16 cellular contexts compared by ENCODE assay signal in the genomic region with DNA sequence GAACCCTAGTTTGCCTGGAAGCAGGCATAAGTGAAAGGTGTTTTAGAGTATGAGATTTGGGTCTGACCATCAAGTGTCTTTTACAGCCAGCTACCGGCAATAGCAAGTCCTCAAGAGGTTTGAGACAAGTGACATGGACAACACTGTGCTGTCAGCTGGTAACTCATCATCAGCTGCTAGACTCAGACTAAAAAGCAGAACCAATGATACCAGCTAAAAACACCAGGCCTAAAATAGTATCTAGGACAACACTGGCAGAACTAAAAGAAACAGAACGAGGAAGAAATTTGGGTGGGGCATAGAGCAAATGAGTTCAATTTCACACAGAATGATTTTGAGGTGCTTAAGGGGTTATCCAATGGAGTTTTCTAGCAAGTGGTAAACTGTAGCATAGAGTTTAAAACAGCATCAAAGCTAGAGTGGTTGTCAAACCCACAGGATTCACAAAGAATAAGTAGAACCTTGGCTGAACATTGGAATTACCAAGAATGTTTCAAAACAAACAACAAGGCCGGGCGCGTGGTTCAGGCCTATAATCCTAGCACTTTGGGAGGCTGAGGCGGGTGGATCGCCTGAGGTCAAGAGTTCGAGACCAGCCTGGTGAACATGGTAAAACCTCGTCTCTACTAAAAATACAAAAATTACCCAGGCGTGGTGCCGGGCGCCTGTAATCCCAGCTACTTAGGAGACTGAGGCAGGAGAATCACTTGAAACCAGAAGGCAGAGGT. TPM values are rescaled to one million over a fixed set of nuclear protein-coding genes. Genes with fewer than 3 reads are reported as not detected.
DNase-seq lines count a peak whose midpoint lies in the region; ATAC-seq and TF ChIP-seq lines count a peak whose summit lies in the region.
"Had no signal": no experiment of that assay in that cellular context is flagged by ENCODE, and none has a peak within 500 bp of the region (broad histone marks: within the 10 kb centered on the region; RNA-seq: fewer than 3 reads in every experiment).

No MANE protein-coding gene starts in this region.

- peaks cover 12 to 29% of the 10 kb centered on the region in 2 donors for H3K36me3 Mint-ChIP-seq in activated T-cell treated with anti-CD3 and anti-CD28 coated beads, Interleukin-2, amount 50 U/mL, for 72 hours (ENCODE audit: insufficient read depth in 2 of 2)
- H3K36me3 Mint-ChIP-seq in activated T-cell treated with anti-CD3 and anti-CD28 coated beads, Interleukin-2, amount 50 U/mL, for 24 hours (ENCODE audit: low read depth) = peaks cover 68% of the 10 kb centered on the region
- peaks cover 4 to 43% (median 10%) of the 10 kb centered on the region in 3 donors for H3K36me3 Mint-ChIP-seq in naive thymus-derived CD8-positive, alpha-beta T cell

- H3K27ac Mint-ChIP-seq in activated T-cell treated with anti-CD3 and anti-CD28 coated beads, Interleukin-2, amount 50 U/mL, for 72 hours = peak overlapping the region; percentile 26
- H3K27ac Mint-ChIP-seq in activated T-cell treated with anti-CD3 and anti-CD28 coated beads, Interleukin-2, amount 50 U/mL, for 24 hours = no peak overlapping the region
- peak overlapping the region in 5 of 10 donors; percentile 19 to 79 (median 49) for H3K27ac Mint-ChIP-seq in naive thymus-derived CD8-positive, alpha-beta T cell

- H3K4me3 ChIP-seq in left ventricle myocardium inferior (peak overlapping the region; percentile 11), thyroid gland (replicated peaks in 1 of 3) (no peak overlapping the region)
- H3K4me3 ChIP-seq: A549 had no signal

- H3K4me1 ChIP-seq in left ventricle myocardium inferior (peaks cover 60% of the 10 kb centered on the region), thyroid gland (peaks cover 15 to 41% of the 10 kb centered on the region in 2 donors)

- no peaks in the 10 kb centered on the region for H3K27me3 ChIP-seq in left ventricle myocardium inferior (ENCODE audit: low read depth)
- no peaks in the 10 kb centered on the region for H3K27me3 ChIP-seq in thyroid gland

- H3K4me1 Mint-ChIP-seq in activated T-cell treated with anti-CD3 and anti-CD28 coated beads, Interleukin-2, amount 50 U/mL, for 72 hours (ENCODE audit: low read depth) = peaks cover 47% of the 10 kb centered on the region
- peaks cover 36% of the 10 kb centered on the region for H3K4me1 Mint-ChIP-seq in activated T-cell treated with anti-CD3 and anti-CD28 coated beads, Interleukin-2, amount 50 U/mL, for 24 hours (ENCODE audit: low read depth)
- peaks cover 27 to 52% (median 42%) of the 10 kb centered on the region in 4 donors for H3K4me1 Mint-ChIP-seq in naive thymus-derived CD8-positive, alpha-beta T cell

- 60 to 73% methylated on average over 12 of the region's 12 CpGs for WGBS in thyroid gland, 2 donors

- POLR2A ChIA-PET in naive thymus-derived CD8-positive, alpha-beta T cell (lab: Charles Lee) = interaction anchor here (0.5 to 0.6 kb wide), 2 partner anchors 18 to 630 kb away, joined by 3 to 6 read pairs; no protein-coding TSS in a partner anchor

- no peak overlapping the region for H3K4me3 Mint-ChIP-seq in activated T-cell treated with anti-CD3 and anti-CD28 coated beads, Interleukin-2, amount 50 U/mL, for 72 hours
- no peak overlapping the region for H3K4me3 Mint-ChIP-seq in activated T-cell treated with anti-CD3 and anti-CD28 coated beads, Interleukin-2, amount 50 U/mL, for 24 hours
- H3K4me3 Mint-ChIP-seq in naive thymus-derived CD8-positive, alpha-beta T cell = peak overlapping the region in 2 of 10 donors; percentile 36 to 69
- H3K4me3 Mint-ChIP-seq: activated CD8-positive, alpha-beta memory T cell treated with anti-CD3 and anti-CD28 coated beads, Interleukin-2, amount 10 ng/mL, durations not matched to agents 7 days and 5 days had no signal

- TF ChIP-seq CTCF in left ventricle myocardium inferior (IDR thresholded peaks at IDR 0.05; ENCODE audit: borderline replicate concordance) (no peak), thyroid gland (IDR thresholded peaks at IDR 0.05) (no peak)

- in situ Hi-C loops in G401 (cut with HindIII; ENCODE audit: low sequenced_read_pairs) = no loop called here

- intact Hi-C loops in left ventricle myocardium inferior (cut with micrococcal nuclease) (no loop called here), thyroid gland (cut with DNase I) (no loop called here)

- no peaks in the 10 kb centered on the region for H3K9me3 ChIP-seq in left ventricle myocardium inferior (replicated peaks)
- no peaks in the 10 kb centered on the region for H3K9me3 ChIP-seq in thyroid gland
- H3K9me3 ChIP-seq: A549 had no signal

- H3K27ac ChIP-seq in left ventricle myocardium inferior (replicated peaks) (peak overlapping the region; percentile 93), thyroid gland (peak overlapping the region; percentile 61 to 80 (median 72))
- H3K27ac ChIP-seq: A549 had no signal

- ATAC-seq in activated T-cell treated with anti-CD3 and anti-CD28 coated beads, Interleukin-2, amount 50 U/mL, for 72 hours (replicated peaks in 1 of 2) = no peak
- ATAC-seq in naive thymus-derived CD8-positive, alpha-beta T cell = no peak
- ATAC-seq: A549; activated CD8-positive, alpha-beta memory T cell treated with anti-CD3 and anti-CD28 coated beads, Interleukin-2, amount 10 ng/mL, durations not matched to agents 7 days and 5 days had no signal

- H3K36me3 ChIP-seq in left ventricle myocardium inferior = peaks cover 40% of the 10 kb centered on the region
- peaks cover 7 to 19% of the 10 kb centered on the region in 2 donors for H3K36me3 ChIP-seq in thyroid gland

- H3K9me3 Mint-ChIP-seq in activated T-cell treated with anti-CD3 and anti-CD28 coated beads, Interleukin-2, amount 50 U/mL, for 72 hours = peaks cover 0 to 1% of the 10 kb centered on the region in 2 donors
- H3K9me3 Mint-ChIP-seq in activated T-cell treated with anti-CD3 and anti-CD28 coated beads, Interleukin-2, amount 50 U/mL, for 24 hours = no peaks in the 10 kb centered on the region
- H3K9me3 Mint-ChIP-seq in naive thymus-derived CD8-positive, alpha-beta T cell = no peaks in the 10 kb centered on the region

- no peaks in the 10 kb centered on the region for H3K27me3 Mint-ChIP-seq in activated T-cell treated with anti-CD3 and anti-CD28 coated beads, Interleukin-2, amount 50 U/mL, for 72 hours (ENCODE audit: low read depth)
- no peaks in the 10 kb centered on the region for H3K27me3 Mint-ChIP-seq in activated T-cell treated with anti-CD3 and anti-CD28 coated beads, Interleukin-2, amount 50 U/mL, for 24 hours
- H3K27me3 Mint-ChIP-seq in naive thymus-derived CD8-positive, alpha-beta T cell = no peaks in the 10 kb centered on the region
- H3K27me3 Mint-ChIP-seq: activated CD8-positive, alpha-beta memory T cell treated with anti-CD3 and anti-CD28 coated beads, Interleukin-2, amount 10 ng/mL, durations not matched to agents 7 days and 5 days had no signal

- peak in 1 of 2 donors; percentile 23 for TF ChIP-seq POLR2A in thyroid gland (IDR thresholded peaks at IDR 0.05)

- DNase-seq in activated T-cell treated with anti-CD3 and anti-CD28 coated beads, Interleukin-2, amount 50 U/mL, for 72 hours = no peak
- DNase-seq in activated T-cell treated with anti-CD3 and anti-CD28 coated beads, Interleukin-2, amount 50 U/mL, for 24 hours = no peak
- DNase-seq in NOMO-1 treated with dmso at 0.1 percent for 144 hours (lab: John Stamatoyannopoulos, UW; ENCODE audit: unreplicated experiment) = peak; percentile 32
- no peak for DNase-seq in left ventricle myocardium inferior
- DNase-seq in thyroid gland = peak; percentile 70 to 77
- DNase-seq in NK-92 (lab: John Stamatoyannopoulos, UW; ENCODE audit: unreplicated experiment) = no peak
- DNase-seq in G401 (ENCODE audit: low spot score) = no peak
- no peak for DNase-seq in naive thymus-derived CD8-positive, alpha-beta T cell
- DNase-seq: activated CD8-positive, alpha-beta memory T cell treated with anti-CD3 and anti-CD28 coated beads, Interleukin-2, amount 10 ng/mL, durations not matched to agents 7 days and 5 days; amniotic stem cell; effector CD8-positive, alpha-beta T cell; HCEC 1CT; NCI-H1048; NCI-H524; SW 1271 had no signal

RNA-seq across cellular contexts. Expression of a gene that starts 3.9 kb away (rescaled TPM):
- total RNA-seq in activated T-cell treated with anti-CD3 and anti-CD28 coated beads, Interleukin-2, amount 50 U/mL, for 72 hours = 10 to 100 TPM; 65.1 to 74.5 TPM
- total RNA-seq in left ventricle myocardium inferior = 71.0 TPM
- total RNA-seq in thyroid gland = 100 to 1,000 TPM; 104 to 144 (median 129) TPM
- total RNA-seq in G401 (2014; rRNA removed; shearing (Covaris generic)) = 233 and 242 TPM in 2 replicates
- 10 to 100 TPM; 27.5 to 31.8 TPM for total RNA-seq in naive thymus-derived CD8-positive, alpha-beta T cell
- polyA plus RNA-seq in naive thymus-derived CD8-positive, alpha-beta T cell = 10 to 100 TPM; 54.8 to 84.8 (median 64.9) TPM

RNA-seq across cellular contexts. Expression of a gene that starts 6.1 kb away (rescaled TPM):
- 100 to 1,000 TPM; 104 to 113 TPM for total RNA-seq in activated T-cell treated with anti-CD3 and anti-CD28 coated beads, Interleukin-2, amount 50 U/mL, for 72 hours
- total RNA-seq in left ventricle myocardium inferior (72.1 TPM), thyroid gland (100 to 1,000 TPM; 184 to 348 (median 211) TPM)
- total RNA-seq in G401 (2014; rRNA removed; shearing (Covaris generic)) = 125 and 136 TPM in 2 replicates
- 100 to 1,000 TPM; 133 to 143 TPM for total RNA-seq in naive thymus-derived CD8-positive, alpha-beta T cell
- 10 to 100 TPM; 42.7 to 72.6 (median 54.8) TPM for polyA plus RNA-seq in naive thymus-derived CD8-positive, alpha-beta T cell

RNA-seq across cellular contexts. Expression of a gene that starts 43.4 kb away (rescaled TPM):
- 1 to 10 TPM; 2.3 to 3.3 TPM for total RNA-seq in activated T-cell treated with anti-CD3 and anti-CD28 coated beads, Interleukin-2, amount 50 U/mL, for 72 hours
- total RNA-seq in left ventricle myocardium inferior (39.0 TPM), thyroid gland (100 to 1,000 TPM in 2 of 4 donors, 10 to 100 TPM in 2; 47.4 to 105 (median 78.7) TPM)
- 24.4 and 26.9 TPM in 2 replicates for total RNA-seq in G401 (2014; rRNA removed; shearing (Covaris generic))
- 1 to 10 TPM; 1.3 to 1.6 TPM for total RNA-seq in naive thymus-derived CD8-positive, alpha-beta T cell
- 1 to 10 TPM in 2 of 3 donors, under 1 TPM in 1; 0.41 to 4.0 (median 1.1) TPM for polyA plus RNA-seq in naive thymus-derived CD8-positive, alpha-beta T cell

Comparison
In these comparisons a context has a peak if more than half of its experiments do, and no peak if none do; other contexts are left out.
1. DNase-seq: peak in NOMO-1 treated with dmso at 0.1 percent for 144 hours (single experiment) and thyroid gland (2 of 2); none in activated T-cell treated with anti-CD3 and anti-CD28 coated beads, Interleukin-2, amount 50 U/mL, for 72 hours (0 of 2), activated T-cell treated with anti-CD3 and anti-CD28 coated beads, Interleukin-2, amount 50 U/mL, for 24 hours (single experiment), left ventricle myocardium inferior (single experiment), NK-92 (single experiment), G401 (single experiment) and naive thymus-derived CD8-positive, alpha-beta T cell (0 of 10).